8 cellular contexts compared by ENCODE assay signal in genomic region chr15:88834211-88834812, GRCh38. TPM values are rescaled to one million over a fixed set of nuclear protein-coding genes. Genes with fewer than 3 reads are reported as not detected.
DNase-seq lines count a peak whose midpoint lies in the region; ATAC-seq and TF ChIP-seq lines count a peak whose summit lies in the region.

No MANE protein-coding gene starts in this region.

- TF ChIP-seq POLR2A in erythroblast (IDR thresholded peaks at IDR 0.05; ENCODE audit: low read length), result no peak

- H3K4me3 ChIP-seq in WI38 (ENCODE audit: low read depth, low read length), result no peak overlapping the region
- no peak overlapping the region for H3K4me3 ChIP-seq in mucosa of descending colon
- no peak overlapping the region for H3K4me3 ChIP-seq in aorta (ENCODE audit: low read length in 2 of 2)

- H3K9me3 ChIP-seq in mucosa of descending colon (no peaks in the 10 kb centered on the region), aorta (ENCODE audit: control insufficient read depth, low read length) (no peaks in the 10 kb centered on the region)

- WGBS in aorta, 2 donors, result 24 to 26% methylated on average over 14 of the region's 14 CpGs

- H3K4me1 ChIP-seq in mucosa of descending colon (ENCODE audit: low read depth) (no peaks in the 10 kb centered on the region), aorta (ENCODE audit: control insufficient read depth in 1 of 2, insufficient read depth in 2 of 2, low read length in 2 of 2) (peaks cover 0 to 2% of the 10 kb centered on the region in 2 donors)

- no peak for DNase-seq in Right ventricle myocardium inferior (ENCODE audit: missing footprints)
- DNase-seq in cardiac septum (ENCODE audit: low spot score), result no peak
- peak; percentile 11 to 39 for DNase-seq in erythroblast (lab: John Stamatoyannopoulos, UW)
- peak in 2 of 3 donors; percentile 45 to 47 for DNase-seq in mucosa of descending colon
- DNase-seq in aorta, result peak; percentile 82 to 89
- no peak for DNase-seq in NCI-H1105 treated with DMSO at 0.1 percent for 48 hours (lab: John Stamatoyannopoulos, UW)
- no peak for DNase-seq in cerebellar nuclear complex (lab: John Stamatoyannopoulos, UW)

- peak; percentile 58 for ATAC-seq in Right ventricle myocardium inferior
- peak; percentile 53 for ATAC-seq in mucosa of descending colon
- ATAC-seq in aorta (ENCODE audit: low FRiP score), result peak; percentile 82

- intact Hi-C loops in Right ventricle myocardium inferior (cut with DNase I), result loop anchor here (2.0 to 5.0 kb wide), 2 partner anchors 176 to 357 kb away; no protein-coding TSS in a partner anchor
- intact Hi-C loops in cardiac septum (cut with DNase I), result loop anchor here (1.0 to 10.0 kb wide), 2 partner anchors 177 to 360 kb away; no protein-coding TSS in a partner anchor
- intact Hi-C loops in mucosa of descending colon (cut with DNase I, micrococcal nuclease), result loop anchor here in 1 of 2 donors (10.0 kb wide), 1 partner anchor 180 kb away; no protein-coding TSS in a partner anchor
- intact Hi-C loops in aorta (cut with DNase I), result loop anchor here (1.0 kb wide), 1 partner anchor 177 kb away; no protein-coding TSS in a partner anchor

- H3K27ac ChIP-seq in aorta (ENCODE audit: low read depth in 1 of 2, low read length in 2 of 2), result peak overlapping the region in 1 of 2 donors; percentile 29

- H3K36me3 ChIP-seq in mucosa of descending colon (ENCODE audit: low read depth) (no peaks in the 10 kb centered on the region), aorta (ENCODE audit: control insufficient read depth in 1 of 2, insufficient read depth in 2 of 2, low read length in 1 of 2) (no peaks in the 10 kb centered on the region)

- no peaks in the 10 kb centered on the region for H3K27me3 ChIP-seq in aorta (ENCODE audit: control insufficient read depth in 1 of 2, insufficient read depth in 2 of 2, low read length in 1 of 2)

- TF ChIP-seq CTCF in WI38 (IDR thresholded peaks at IDR 0.05; ENCODE audit: low read depth, low read length) (peak; percentile 65), mucosa of descending colon (IDR thresholded peaks at IDR 0.05) (no peak)

RNA-seq across cellular contexts. Expression of gene ACAN, which starts 31.1 kb away (rescaled TPM):
- total RNA-seq in Right ventricle myocardium inferior (not detected), cardiac septum (1.9 TPM), mucosa of descending colon (1 to 10 TPM in 1 of 3 donors, under 1 TPM in 2; 0.09 to 1.3 (median 0.23) TPM), aorta (100 to 1,000 TPM in 1 of 2 donors, 10 to 100 TPM in 1; 31.7 to 312 TPM)
- polyA plus RNA-seq in aorta, result 10 to 100 TPM; 12.9 to 37.6 TPM

Comparison
In these comparisons a context has a peak if more than half of its experiments do, and no peak if none do; other contexts are left out.
1. DNase-seq: peak in erythroblast (2 of 2), mucosa of descending colon (2 of 3) and aorta (2 of 2); none in Right ventricle myocardium inferior (single experiment), cardiac septum (single experiment), NCI-H1105 treated with DMSO at 0.1 percent for 48 hours (single experiment) and cerebellar nuclear complex (0 of 2).
2. RNA of gene ACAN, which starts 31.1 kb away (total RNA-seq): 31.7 to 312 TPM in aorta; 1.9 TPM in cardiac septum (single experiment), 0.09 to 1.3 TPM in mucosa of descending colon and not detected in Right ventricle myocardium inferior (single experiment); every median in the first group is over 10 times any median in the second.
3. Peak in every context shown above with its lines, with median percentiles within 50 percentile points of each other: ATAC-seq.